ENCODE assay signal across 9 cellular contexts in genomic region chr19:47158879-47159509, GRCh38. TPM values are rescaled to one million over a fixed set of nuclear protein-coding genes. Genes with fewer than 3 reads are reported as not detected.
DNase-seq lines count a peak whose midpoint lies in the region; ATAC-seq, FAIRE-seq and TF ChIP-seq lines count a peak whose summit lies in the region.
"Had no signal": no experiment of that assay in that cellular context is flagged by ENCODE, and none has a peak within 500 bp of the region (broad histone marks: within the 10 kb centered on the region; RNA-seq: fewer than 3 reads in every experiment).

No MANE protein-coding gene starts in this region.

- H3K36me3 Mint-ChIP-seq in activated T-helper 2 cell treated with anti-CD3 and anti-CD28 coated beads, Interferon-gamma antibody, Interleukin-2, Interleukin-4, amounts not matched to agents 10 μg/mL and 5 μg/mL and 100 μg/mL, durations not matched to agents 14 hours and 24 hours and 36 hours (ENCODE audit: low read depth): peaks cover 71% of the 10 kb centered on the region
- peaks cover 46% of the 10 kb centered on the region for H3K36me3 Mint-ChIP-seq in stimulated activated memory B cell treated with anti-CD40 and anti-IgM and Interleukin-4, amounts not matched to agents 10 μg/mL and 1 μg/mL and 100 μg/mL, for 72 hours

- ATAC-seq in stimulated activated memory B cell treated with anti-CD40 and anti-IgM and Interleukin-4, amounts not matched to agents 10 μg/mL and 1 μg/mL and 100 μg/mL, for 72 hours: no peak

- peaks cover 37% of the 10 kb centered on the region for H3K4me1 Mint-ChIP-seq in activated T-helper 2 cell treated with anti-CD3 and anti-CD28 coated beads, Interferon-gamma antibody, Interleukin-2, Interleukin-4, amounts not matched to agents 10 μg/mL and 5 μg/mL and 100 μg/mL, durations not matched to agents 14 hours and 24 hours and 36 hours (ENCODE audit: low read depth)
- peaks cover 31% of the 10 kb centered on the region for H3K4me1 Mint-ChIP-seq in stimulated activated memory B cell treated with anti-CD40 and anti-IgM and Interleukin-4, amounts not matched to agents 10 μg/mL and 1 μg/mL and 100 μg/mL, for 72 hours

- no peak for TF ChIP-seq POLR2A in GM12891 (IDR thresholded peaks at IDR 0.05; ENCODE audit: low read depth, low read length)

- peak overlapping the region; percentile 31 for H3K4me3 Mint-ChIP-seq in activated T-helper 2 cell treated with anti-CD3 and anti-CD28 coated beads, Interferon-gamma antibody, Interleukin-2, Interleukin-4, amounts not matched to agents 10 μg/mL and 5 μg/mL and 100 μg/mL, durations not matched to agents 14 hours and 24 hours and 36 hours (ENCODE audit: low read depth)
- H3K4me3 Mint-ChIP-seq in stimulated activated memory B cell treated with anti-CD40 and anti-IgM and Interleukin-4, amounts not matched to agents 10 μg/mL and 1 μg/mL and 100 μg/mL, for 72 hours: no peak overlapping the region

- no peaks in the 10 kb centered on the region for H3K27me3 Mint-ChIP-seq in activated T-helper 2 cell treated with anti-CD3 and anti-CD28 coated beads, Interferon-gamma antibody, Interleukin-2, Interleukin-4, amounts not matched to agents 10 μg/mL and 5 μg/mL and 100 μg/mL, durations not matched to agents 14 hours and 24 hours and 36 hours (ENCODE audit: low read depth)
- H3K27me3 Mint-ChIP-seq in stimulated activated memory B cell treated with anti-CD40 and anti-IgM and Interleukin-4, amounts not matched to agents 10 μg/mL and 1 μg/mL and 100 μg/mL, for 72 hours: no peaks in the 10 kb centered on the region

- 0 out of 2 replicates have a peak overlapping the region, but pooled peaks have one; percentile 3 for H3K4me3 ChIP-seq in Jurkat, Clone E6-1 (ENCODE audit: low read length)

- H3K27ac Mint-ChIP-seq in activated T-helper 2 cell treated with anti-CD3 and anti-CD28 coated beads, Interferon-gamma antibody, Interleukin-2, Interleukin-4, amounts not matched to agents 10 μg/mL and 5 μg/mL and 100 μg/mL, durations not matched to agents 14 hours and 24 hours and 36 hours: peak overlapping the region; percentile 90
- H3K27ac Mint-ChIP-seq in stimulated activated memory B cell treated with anti-CD40 and anti-IgM and Interleukin-4, amounts not matched to agents 10 μg/mL and 1 μg/mL and 100 μg/mL, for 72 hours: peak overlapping the region; percentile 75

- DNase-seq in Jurkat, Clone E6-1 (ENCODE audit: low read depth, low spot score): peak; percentile 80
- no peak for DNase-seq in activated T-helper 2 cell treated with anti-CD3 and anti-CD28 coated beads, Interferon-gamma antibody, Interleukin-2, Interleukin-4, amounts not matched to agents 10 μg/mL and 5 μg/mL and 100 μg/mL, durations not matched to agents 14 hours and 24 hours and 36 hours (ENCODE audit: low spot score)
- peak; percentile 74 for DNase-seq in iris pigment epithelial cell (ENCODE audit: low read depth)
- DNase-seq in NCI-H1436 treated with DMSO at 0.1 percent for 48 hours (lab: John Stamatoyannopoulos, UW): no peak
- no peak for DNase-seq in GM12891 (ENCODE audit: insufficient read length, low spot score)
- no peak for DNase-seq in posterior cingulate gyrus
- no peak for DNase-seq in NCI-H2081 (lab: John Stamatoyannopoulos, UW)
- DNase-seq: GOT3 had no signal

- intact Hi-C loops in activated T-helper 2 cell treated with anti-CD3 and anti-CD28 coated beads, Interferon-gamma antibody, Interleukin-2, Interleukin-4, amounts not matched to agents 10 μg/mL and 5 μg/mL and 100 μg/mL, durations not matched to agents 14 hours and 24 hours and 36 hours (cut with micrococcal nuclease): loop anchor here (1.0 to 5.0 kb wide), 5 partner anchors 17 to 86 kb away; no protein-coding TSS in a partner anchor
- intact Hi-C loops in posterior cingulate gyrus (cut with DNase I): no loop called here

- no peak for FAIRE-seq in GM12891 (lab: Jason Lieb, UNC)

- H3K9me3 Mint-ChIP-seq in activated T-helper 2 cell treated with anti-CD3 and anti-CD28 coated beads, Interferon-gamma antibody, Interleukin-2, Interleukin-4, amounts not matched to agents 10 μg/mL and 5 μg/mL and 100 μg/mL, durations not matched to agents 14 hours and 24 hours and 36 hours: no peaks in the 10 kb centered on the region
- H3K9me3 Mint-ChIP-seq in stimulated activated memory B cell treated with anti-CD40 and anti-IgM and Interleukin-4, amounts not matched to agents 10 μg/mL and 1 μg/mL and 100 μg/mL, for 72 hours: no peaks in the 10 kb centered on the region

TF ChIP-seq in GM12891, 5 proteins besides CTCF, POLR2A, EP300 and RAD21:
- no peak for TF ChIP-seq SPI1 (IDR thresholded peaks at IDR 0.05; ENCODE audit: low read depth, low read length)
- TF ChIP-seq PAX5 (IDR thresholded peaks at IDR 0.05; ENCODE audit: insufficient read depth, low read length, severe bottlenecking): no peak
- TF ChIP-seq POLR2AphosphoS5 (IDR thresholded peaks at IDR 0.05; ENCODE audit: low read depth, low read length): no peak
- TF ChIP-seq TAF1 (IDR thresholded peaks at IDR 0.05; ENCODE audit: low read depth, low read length): no peak
- TF ChIP-seq POU2F2 (IDR thresholded peaks at IDR 0.05; ENCODE audit: low read depth, low read length): no peak

RNA-seq across cellular contexts. Expression of gene SAE1, which starts 28.4 kb away (rescaled TPM):
- 227 TPM for polyA plus RNA-seq in Jurkat, Clone E6-1 (2012; ENCODE audit: insufficient read depth, insufficient read length)
- 151 and 154 TPM in 2 replicates for total RNA-seq in activated T-helper 2 cell treated with anti-CD3 and anti-CD28 coated beads, Interferon-gamma antibody, Interleukin-2, Interleukin-4, amounts not matched to agents 10 μg/mL and 5 μg/mL and 100 μg/mL, durations not matched to agents 14 hours and 24 hours and 36 hours
- 99.4 TPM for polyA plus RNA-seq in GM12891 (2012; ENCODE audit: low read depth, missing spikeins)

RNA-seq across cellular contexts. Expression of gene ZC3H4, which starts 45.4 kb away (rescaled TPM):
- 9.1 TPM for polyA plus RNA-seq in Jurkat, Clone E6-1 (2012; ENCODE audit: insufficient read depth, insufficient read length)
- 97.1 and 104 TPM in 2 replicates for total RNA-seq in activated T-helper 2 cell treated with anti-CD3 and anti-CD28 coated beads, Interferon-gamma antibody, Interleukin-2, Interleukin-4, amounts not matched to agents 10 μg/mL and 5 μg/mL and 100 μg/mL, durations not matched to agents 14 hours and 24 hours and 36 hours
- 14.9 TPM for polyA plus RNA-seq in GM12891 (2012; ENCODE audit: low read depth, missing spikeins)

Comparison
In these comparisons a context has a peak if more than half of its experiments do, and no peak if none do; other contexts are left out.
1. DNase-seq: peak in Jurkat, Clone E6-1 (single experiment) and iris pigment epithelial cell (single experiment); none in activated T-helper 2 cell treated with anti-CD3 and anti-CD28 coated beads, Interferon-gamma antibody, Interleukin-2, Interleukin-4, amounts not matched to agents 10 μg/mL and 5 μg/mL and 100 μg/mL, durations not matched to agents 14 hours and 24 hours and 36 hours (single experiment), NCI-H1436 treated with DMSO at 0.1 percent for 48 hours (single experiment), GM12891 (single experiment), posterior cingulate gyrus (0 of 10) and NCI-H2081 (0 of 2).